23 cellular contexts compared by ENCODE assay signal in the genomic region with DNA sequence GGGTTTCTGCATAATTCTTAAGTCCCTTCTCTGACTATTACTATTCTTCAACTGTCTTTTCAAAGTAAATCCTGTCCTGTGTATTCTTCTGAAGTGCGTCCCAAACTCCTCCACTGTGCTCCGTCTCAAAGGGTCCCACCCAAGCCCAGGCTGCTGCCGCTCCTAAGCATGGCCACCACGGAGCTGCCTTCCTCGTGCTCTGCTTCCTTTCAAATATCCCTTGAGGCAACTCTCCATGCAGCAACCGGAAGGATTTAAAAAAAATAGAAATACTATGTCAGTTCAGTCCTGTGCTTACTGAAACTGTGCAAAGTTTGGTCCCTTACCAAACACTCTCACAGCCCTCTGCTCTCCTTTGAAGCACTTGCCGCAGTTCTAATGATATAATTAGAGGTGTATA.
DNase-seq lines count a peak whose midpoint lies in the region; ATAC-seq and TF ChIP-seq lines count a peak whose summit lies in the region.
"Had no signal": no experiment of that assay in that cellular context is flagged by ENCODE, and none has a peak within 500 bp of the region (broad histone marks: within the 10 kb centered on the region; RNA-seq: fewer than 3 reads in every experiment).

No MANE protein-coding gene starts in this region.

- DNase-seq in left ventricle myocardium superior (no peak), Right ventricle myocardium inferior (ENCODE audit: missing footprints) (no peak), HT-29 (ENCODE audit: low spot score) (no peak), DMS53 treated with DMSO at 0.1 percent for 48 hours (lab: John Stamatoyannopoulos, UW; ENCODE audit: unreplicated experiment) (no peak), DMS79 (lab: John Stamatoyannopoulos, UW) (no peak)
- DNase-seq: Caco-2; CD4-positive, CD25-positive, alpha-beta regulatory T cell; DMS 273 treated with DMSO at 0.1 percent for 48 hours; GM23248; KG1; MV-4-11; NCI-H1105 treated with DMSO at 0.1 percent for 48 hours; NCI-H1694; NCI-H2081; NCI-H2171; NCI-H345; NCI-H524; NCI-H774; NK-92 treated with Interleukin-12 subunit alpha and Interleukin-12 subunit beta, amount 100 ng/mL, for 24 hours had no signal

- ATAC-seq in left ventricle myocardium superior = peak; percentile 32
- ATAC-seq in Right ventricle myocardium inferior = no peak
- no peak for ATAC-seq in activated T-helper 17 cell treated with anti-CD3 and anti-CD28 coated beads, Interleukin-2, amount 50 U/mL, for 72 hours (replicated peaks)
- ATAC-seq: Panc1 had no signal

- H3K4me3 Mint-ChIP-seq in activated T-helper 17 cell treated with anti-CD3 and anti-CD28 coated beads, Interleukin-2, amount 50 U/mL, for 72 hours = no peak overlapping the region
- no peak overlapping the region for H3K4me3 Mint-ChIP-seq in nephron
- H3K4me3 Mint-ChIP-seq: B cell; CD4-positive, CD25-positive, alpha-beta regulatory T cell had no signal

- peaks cover 100% of the 10 kb centered on the region for H3K36me3 Mint-ChIP-seq in activated T-helper 17 cell treated with anti-CD3 and anti-CD28 coated beads, Interleukin-2, amount 50 U/mL, for 72 hours (ENCODE audit: low read depth)
- H3K36me3 Mint-ChIP-seq in nephron (ENCODE audit: low read depth) = peaks cover 71% of the 10 kb centered on the region

- TF ChIP-seq CTCF in nephron (IDR thresholded peaks at IDR 0.05; ENCODE audit: unreplicated experiment in 3 of 3) = no peak

- intact Hi-C loops in left ventricle myocardium superior (cut with micrococcal nuclease) = no loop called here
- intact Hi-C loops in Right ventricle myocardium inferior (cut with DNase I) = no loop called here

- H3K9me3 Mint-ChIP-seq in activated T-helper 17 cell treated with anti-CD3 and anti-CD28 coated beads, Interleukin-2, amount 50 U/mL, for 72 hours = no peaks in the 10 kb centered on the region
- no peaks in the 10 kb centered on the region for H3K9me3 Mint-ChIP-seq in nephron
- H3K9me3 Mint-ChIP-seq: CD4-positive, CD25-positive, alpha-beta regulatory T cell had no signal

- H3K27me3 Mint-ChIP-seq in activated T-helper 17 cell treated with anti-CD3 and anti-CD28 coated beads, Interleukin-2, amount 50 U/mL, for 72 hours = no peaks in the 10 kb centered on the region
- no peaks in the 10 kb centered on the region for H3K27me3 Mint-ChIP-seq in nephron (ENCODE audit: low read depth)
- H3K27me3 Mint-ChIP-seq: B cell had no signal

- H3K27ac Mint-ChIP-seq in activated T-helper 17 cell treated with anti-CD3 and anti-CD28 coated beads, Interleukin-2, amount 50 U/mL, for 72 hours = peak overlapping the region; percentile 22
- peak overlapping the region in 2 of 3 experiments; percentile 43 to 72 for H3K27ac Mint-ChIP-seq in nephron
- H3K27ac Mint-ChIP-seq: B cell had no signal

- H3K4me1 Mint-ChIP-seq in activated T-helper 17 cell treated with anti-CD3 and anti-CD28 coated beads, Interleukin-2, amount 50 U/mL, for 72 hours = peaks cover 8% of the 10 kb centered on the region
- peaks cover 10% of the 10 kb centered on the region for H3K4me1 Mint-ChIP-seq in nephron
- H3K4me1 Mint-ChIP-seq: B cell had no signal
